ENCODE assay signal across 35 cellular contexts in genomic region chr4:127534041-127534440, GRCh38.
DNase-seq lines count a peak whose midpoint lies in the region; ATAC-seq, FAIRE-seq and TF ChIP-seq lines count a peak whose summit lies in the region.
"Had no signal": no experiment of that assay in that cellular context is flagged by ENCODE, and none has a peak within 500 bp of the region (broad histone marks: within the 10 kb centered on the region; RNA-seq: fewer than 3 reads in every experiment).

No MANE protein-coding gene starts in this region.

- H3K4me1 Mint-ChIP-seq in nephron: peaks cover 32% of the 10 kb centered on the region
- H3K4me1 Mint-ChIP-seq: B cell; CD4-positive, CD25-positive, alpha-beta regulatory T cell had no signal

- H3K4me1 ChIP-seq in HepG2 (ENCODE audit: insufficient read depth, low read length) (no peaks in the 10 kb centered on the region), right lobe of liver (no peaks in the 10 kb centered on the region)
- H3K4me1 ChIP-seq: A549; BE2C; BLaER1; BLaER1 treated with 17β-estradiol and CSF1 and Interleukin-3, amounts not matched to agents 10 nM and 100 nM; Caco-2 had no signal

- no peak for FAIRE-seq in HepG2 (lab: Jason Lieb, UNC)
- peak; percentile 91 for FAIRE-seq in islet of Langerhans (lab: Jason Lieb, UNC)
- FAIRE-seq: A549, D721Med had no signal

- DNase-seq in HepG2 (ENCODE audit: low spot score) (no peak), right lobe of liver (no peak), NCI-H748 treated with DMSO at 0.1 percent for 48 hours (lab: John Stamatoyannopoulos, UW) (no peak), activated gamma-delta T cell (lab: John Stamatoyannopoulos, UW) (no peak)
- no peak for DNase-seq in activated CD4-positive, CD25-positive, alpha-beta regulatory T cell treated with anti-CD3 and anti-CD28 coated beads, Interleukin-2, amount 50 U/mL, for 72 hours
- DNase-seq: 8988T; ACHN; AML-193; C1 segment of cervical spinal cord; Caco-2; Calu3; CD4-positive, alpha-beta memory T cell; CD4-positive, alpha-beta T cell; CD4-positive, CD25-positive, alpha-beta regulatory T cell; CD8-positive, alpha-beta memory T cell; CD8-positive, alpha-beta T cell; COR-L47; DMS 273 treated with DMSO at 0.1 percent for 48 hours; DMS153; DMS53; DMS79; DMS79 treated with DMSO at 0.1 percent for 48 hours; DND-41; EL had no signal

- no peak for TF ChIP-seq RAD21 in HepG2 (CRISPR knock-in tag; IDR thresholded peaks at IDR 0.05)

- TF ChIP-seq CTCF in HepG2 (CRISPR knock-in tag; IDR thresholded peaks at IDR 0.05) (no peak), right lobe of liver (IDR thresholded peaks at IDR 0.05) (no peak), VCaP (conservative IDR thresholded peaks at IDR 0.05) (no peak), nephron (IDR thresholded peaks at IDR 0.05; ENCODE audit: unreplicated experiment in 3 of 3) (no peak)

- POLR2A ChIA-PET in HepG2 (lab: Yijun Ruan, JAX): no interaction called here

- H3K27me3 Mint-ChIP-seq in nephron (ENCODE audit: low read depth): no peaks in the 10 kb centered on the region
- H3K27me3 Mint-ChIP-seq: CD4-positive, CD25-positive, alpha-beta regulatory T cell had no signal

- H3K9me3 ChIP-seq in HepG2 (ENCODE audit: low read length) (no peaks in the 10 kb centered on the region), right lobe of liver (no peaks in the 10 kb centered on the region)
- H3K9me3 ChIP-seq: A549, BE2C, Caco-2 had no signal

- no peak overlapping the region for H3K4me3 ChIP-seq in HepG2 (replicated peaks in 1 of 3; ENCODE audit: insufficient read depth in 1 of 3, low read depth in 2 of 3, low read length in 3 of 3)
- no peak overlapping the region for H3K4me3 ChIP-seq in right lobe of liver
- H3K4me3 ChIP-seq: A549; BLaER1; BLaER1 treated with 17β-estradiol and CSF1 and Interleukin-3, amounts not matched to agents 10 nM and 100 nM had no signal

- H3K27me3 ChIP-seq in HepG2 (ENCODE audit: control insufficient read depth in 1 of 2, insufficient read depth in 2 of 2, low read length in 2 of 2): no peaks in the 10 kb centered on the region
- H3K27me3 ChIP-seq in right lobe of liver: no peaks in the 10 kb centered on the region
- H3K27me3 ChIP-seq: BE2C; BLaER1; BLaER1 treated with 17β-estradiol and CSF1 and Interleukin-3, amounts not matched to agents 10 nM and 100 nM had no signal

- H3K4me3 Mint-ChIP-seq in nephron: no peak overlapping the region
- H3K4me3 Mint-ChIP-seq: B cell; CD14-positive monocyte; CD4-positive, alpha-beta memory T cell; CD4-positive, alpha-beta T cell; CD4-positive, CD25-positive, alpha-beta regulatory T cell; CD8-positive, alpha-beta memory T cell; CD8-positive, alpha-beta T cell had no signal

- no peak for TF ChIP-seq EP300 in HepG2 (IDR thresholded peaks at IDR 0.05; ENCODE audit: low read depth in 2 of 2, low read length in 2 of 2)
- no peak for TF ChIP-seq EP300 in HepG2 (CRISPR knock-in tag; IDR thresholded peaks at IDR 0.05; ENCODE audit: borderline replicate concordance)

- CTCF ChIA-PET in HepG2 (lab: Yijun Ruan, JAX; ENCODE audit: low intra/inter-chr PET ratio, low total read pairs): no interaction called here

- TF ChIP-seq POLR2A in HepG2 (IDR thresholded peaks at IDR 0.05; ENCODE audit: insufficient read depth in 1 of 2, low read depth in 2 of 2, low read length in 2 of 2) (no peak), right lobe of liver (IDR thresholded peaks at IDR 0.05) (no peak)

- no TSS peak for BruUV-seq in HepG2 (replicated peaks; lab: Mats Ljungman, UMichigan)

- no peaks in the 10 kb centered on the region for H3K79me2 ChIP-seq in HepG2 (ENCODE audit: insufficient read depth, low read length)

- H3K27ac ChIP-seq in HepG2 (ENCODE audit: extremely low read length, insufficient read depth, low read length): no peak overlapping the region
- H3K27ac ChIP-seq in right lobe of liver: no peak overlapping the region
- H3K27ac ChIP-seq in VCaP: peak overlapping the region; percentile 47
- H3K27ac ChIP-seq: 22Rv1; A549; BLaER1; BLaER1 treated with 17β-estradiol and CSF1 and Interleukin-3, amounts not matched to agents 10 nM and 100 nM had no signal

- in situ Hi-C loops in HepG2 (cut with HindIII; ENCODE audit: extremely low pct_ligation_motif_present, low pct_unique_long_range_greater_than_20kb): no loop called here

- no peaks in the 10 kb centered on the region for H3K36me3 ChIP-seq in HepG2 (replicated peaks in 1 of 2; ENCODE audit: control insufficient read depth in 1 of 2, insufficient read depth in 2 of 2, low read length in 2 of 2)
- no peaks in the 10 kb centered on the region for H3K36me3 ChIP-seq in right lobe of liver
- H3K36me3 ChIP-seq: BE2C; BLaER1; BLaER1 treated with 17β-estradiol and CSF1 and Interleukin-3, amounts not matched to agents 10 nM and 100 nM had no signal

- no peak overlapping the region for H3K9ac ChIP-seq in HepG2 (ENCODE audit: insufficient read depth, low read depth, low read length)
- H3K9ac ChIP-seq: BLaER1; BLaER1 treated with 17β-estradiol and CSF1 and Interleukin-3, amounts not matched to agents 10 nM and 100 nM had no signal

- H4K20me1 ChIP-seq in HepG2 (ENCODE audit: insufficient read depth, low read length): no peaks in the 10 kb centered on the region
- H4K20me1 ChIP-seq: BLaER1; BLaER1 treated with 17β-estradiol and CSF1 and Interleukin-3, amounts not matched to agents 10 nM and 100 nM had no signal

- no peak overlapping the region for H3K4me2 ChIP-seq in HepG2 (ENCODE audit: low read depth, low read length)
- H3K4me2 ChIP-seq: A549; BLaER1; BLaER1 treated with 17β-estradiol and CSF1 and Interleukin-3, amounts not matched to agents 10 nM and 100 nM had no signal

- intact Hi-C loops in HepG2 (cut with micrococcal nuclease; ENCODE audit: unreplicated experiment): no loop called here
- intact Hi-C loops in right lobe of liver (cut with DNase I): no loop called here

- no peak overlapping the region for H2AFZ ChIP-seq in HepG2 (ENCODE audit: low read length)

- peaks cover 2% of the 10 kb centered on the region for H3K9me3 Mint-ChIP-seq in nephron

- ATAC-seq in HepG2 (no peak), right lobe of liver (no peak)
- ATAC-seq: A549; CD8-positive, alpha-beta T cell had no signal

- no peaks in the 10 kb centered on the region for H3K36me3 Mint-ChIP-seq in nephron (ENCODE audit: low read depth)
- H3K36me3 Mint-ChIP-seq: CD14-positive monocyte; CD4-positive, alpha-beta memory T cell; CD4-positive, CD25-positive, alpha-beta regulatory T cell; CD8-positive, alpha-beta memory T cell; CD8-positive, alpha-beta T cell had no signal

- WGBS in HepG2 (ENCODE audit: low lambda C conversion rate): 3% methylated on average over 2 of the region's 2 CpGs
- WGBS in right lobe of liver (ENCODE audit: insufficient coverage, low coverage, low lambda C conversion rate, missing lambda C conversion rate): 63% methylated on average over 2 of the region's 2 CpGs

- H3K27ac Mint-ChIP-seq in nephron: peak overlapping the region in 2 of 3 experiments; percentile 65 to 85
- H3K27ac Mint-ChIP-seq: B cell; CD14-positive monocyte; CD4-positive, alpha-beta memory T cell; CD4-positive, alpha-beta T cell; CD4-positive, CD25-positive, alpha-beta regulatory T cell; CD8-positive, alpha-beta memory T cell; CD8-positive, alpha-beta T cell had no signal

TF ChIP-seq in HepG2, 621 proteins besides CTCF, POLR2A, EP300 and RAD21:
- TF ChIP-seq ZNF30 (CRISPR knock-in tag; IDR thresholded peaks at IDR 0.05): no peak
- peak; percentile 98 for TF ChIP-seq MNT (IDR thresholded peaks at IDR 0.05)
- TF ChIP-seq HIVEP1 (CRISPR knock-in tag; IDR thresholded peaks at IDR 0.05): no peak
- TF ChIP-seq ZNF367 (CRISPR knock-in tag; IDR thresholded peaks at IDR 0.05; ENCODE audit: borderline replicate concordance): no peak
TF ChIP-seq in HepG2: peak in this region for 1.
